Comparison of ENCODE assay signal across 1 cellular context in the genomic region with DNA sequence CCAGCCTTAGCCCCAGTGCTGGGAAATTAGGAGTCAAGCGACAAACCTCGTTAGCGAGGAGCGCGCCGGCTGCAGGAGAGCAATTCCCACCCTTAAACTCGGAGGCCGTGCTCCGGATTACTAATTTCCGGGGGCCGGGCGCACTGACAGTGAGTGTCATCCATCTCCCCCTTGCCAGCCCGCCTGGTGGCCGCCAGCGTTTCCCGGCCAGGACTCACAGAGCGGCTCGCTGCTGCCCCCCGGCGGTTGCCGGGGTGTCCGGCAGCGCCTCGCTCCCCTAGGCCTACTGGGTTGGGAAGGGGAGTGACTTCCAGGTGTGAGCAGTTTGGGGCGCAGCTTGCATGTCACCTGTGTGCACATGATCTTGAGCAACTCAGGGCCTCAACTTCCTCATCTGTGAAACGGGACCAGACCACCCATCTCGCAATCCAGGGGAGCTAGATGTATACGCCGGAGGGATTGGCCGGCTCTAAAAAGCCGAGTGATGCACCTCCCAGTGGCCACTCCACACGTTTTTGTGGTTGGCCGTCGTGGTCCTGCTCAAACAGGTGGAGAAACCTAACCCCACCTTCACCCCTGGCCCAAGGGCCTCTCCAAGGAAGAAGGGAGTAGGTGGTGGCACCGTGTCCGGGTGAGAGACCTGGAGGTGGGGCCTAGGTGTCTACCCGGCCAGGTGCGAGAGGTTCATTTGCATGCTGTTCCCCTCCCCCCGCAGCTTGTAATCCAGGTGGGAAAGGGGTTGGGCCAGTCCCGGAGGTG.
A peak's percentile ranks its signal among the peaks of the same experiment; 100 is the strongest.
TF ChIP-seq lines count a peak whose summit lies in the region.

No MANE protein-coding gene starts in this region.

TF ChIP-seq in HepG2, 621 proteins besides CTCF, POLR2A, EP300 and RAD21 (continued from another document and continues in another):
- TF ChIP-seq DMTF1 (CRISPR knock-in tag; IDR thresholded peaks at IDR 0.05) = no peak
- no peak for TF ChIP-seq U2AF2 (IDR thresholded peaks at IDR 0.05; ENCODE audit: low read depth, low read length)
- TF ChIP-seq KLF6 (CRISPR knock-in tag; IDR thresholded peaks at IDR 0.05) = no peak
- no peak for TF ChIP-seq ATRX (CRISPR knock-in tag; IDR thresholded peaks at IDR 0.05; ENCODE audit: borderline replicate concordance)
- no peak for TF ChIP-seq TCF12 (IDR thresholded peaks at IDR 0.05)
- 0 out of 2 replicates have a peak, but pooled peaks have one; percentile 41 for TF ChIP-seq TCF12 (CRISPR knock-in tag; IDR thresholded peaks at IDR 0.05)
- peak; percentile 91 for TF ChIP-seq HDAC1 (CRISPR knock-in tag; IDR thresholded peaks at IDR 0.05)
- no peak; the same call in 1 of the 2 replicates for TF ChIP-seq NCOA1 (CRISPR knock-in tag; IDR thresholded peaks at IDR 0.05)
- 0 out of 2 replicates have a peak, but pooled peaks have one; percentile 28 for TF ChIP-seq ZNF225 (CRISPR knock-in tag; IDR thresholded peaks at IDR 0.05)
- TF ChIP-seq RBFOX2 (IDR thresholded peaks at IDR 0.05; ENCODE audit: low read depth, low read length) = no peak
- peak; percentile 38; the same call in 1 of the 2 replicates for TF ChIP-seq BCL6 (CRISPR knock-in tag; IDR thresholded peaks at IDR 0.05)
- TF ChIP-seq ELF3 (CRISPR knock-in tag; IDR thresholded peaks at IDR 0.05) = peak; percentile 79
- peak; percentile 7 for TF ChIP-seq AGO1 (IDR thresholded peaks at IDR 0.05; ENCODE audit: low read depth, low read length, poor library complexity, severe bottlenecking)
- peak; percentile 65; the same call in 1 of the 2 replicates for TF ChIP-seq ZNF747 (CRISPR knock-in tag; IDR thresholded peaks at IDR 0.05; ENCODE audit: borderline replicate concordance)
- TF ChIP-seq ZNF264 (CRISPR knock-in tag; IDR thresholded peaks at IDR 0.05) = 0 out of 2 replicates have a peak, but pooled peaks have one; percentile 56
- TF ChIP-seq KAT8 (CRISPR knock-in tag; IDR thresholded peaks at IDR 0.05) = peak; percentile 46; the same call in 1 of the 2 replicates
- TF ChIP-seq TAF1 (CRISPR knock-in tag; IDR thresholded peaks at IDR 0.05) = no peak
- peak; percentile 17; the same call in 1 of the 2 replicates for TF ChIP-seq ZBTB38 (CRISPR knock-in tag; IDR thresholded peaks at IDR 0.05)
- TF ChIP-seq, protein P1, sequence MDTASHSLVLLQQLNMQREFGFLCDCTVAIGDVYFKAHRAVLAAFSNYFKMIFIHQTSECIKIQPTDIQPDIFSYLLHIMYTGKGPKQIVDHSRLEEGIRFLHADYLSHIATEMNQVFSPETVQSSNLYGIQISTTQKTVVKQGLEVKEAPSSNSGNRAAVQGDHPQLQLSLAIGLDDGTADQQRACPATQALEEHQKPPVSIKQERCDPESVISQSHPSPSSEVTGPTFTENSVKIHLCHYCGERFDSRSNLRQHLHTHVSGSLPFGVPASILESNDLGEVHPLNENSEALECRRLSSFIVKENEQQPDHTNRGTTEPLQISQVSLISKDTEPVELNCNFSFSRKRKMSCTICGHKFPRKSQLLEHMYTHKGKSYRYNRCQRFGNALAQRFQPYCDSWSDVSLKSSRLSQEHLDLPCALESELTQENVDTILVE (CRISPR knock-in tag; IDR thresholded peaks at IDR 0.05) = peak; percentile 62; the same call in 1 of the 2 replicates
- 0 out of 2 replicates have a peak, but pooled peaks have one; percentile 31 for TF ChIP-seq ZMAT3 (CRISPR knock-in tag; conservative IDR thresholded peaks at IDR 0.05)
- peak; percentile 63; the same call in 1 of the 2 replicates for TF ChIP-seq KMT2B (CRISPR knock-in tag; IDR thresholded peaks at IDR 0.05)
- TF ChIP-seq TRIM24 (CRISPR knock-in tag; IDR thresholded peaks at IDR 0.05) = no peak
- TF ChIP-seq ZNF660 (CRISPR knock-in tag; IDR thresholded peaks at IDR 0.05; ENCODE audit: borderline replicate concordance, low read depth) = no peak
- TF ChIP-seq PAF1 (CRISPR knock-in tag; IDR thresholded peaks at IDR 0.05) = no peak
- TF ChIP-seq ZNF567 (CRISPR knock-in tag; IDR thresholded peaks at IDR 0.05; ENCODE audit: borderline replicate concordance) = no peak
- TF ChIP-seq ZNF510 (CRISPR knock-in tag; IDR thresholded peaks at IDR 0.05; ENCODE audit: low read depth) = peak; percentile 69; the same call in 1 of the 2 replicates
- TF ChIP-seq POGZ (CRISPR knock-in tag; IDR thresholded peaks at IDR 0.05) = no peak
- TF ChIP-seq IKZF4 (CRISPR knock-in tag; IDR thresholded peaks at IDR 0.05; ENCODE audit: borderline replicate concordance, low read depth, not compliant biosample characterization) = no peak
- TF ChIP-seq, protein P2, sequence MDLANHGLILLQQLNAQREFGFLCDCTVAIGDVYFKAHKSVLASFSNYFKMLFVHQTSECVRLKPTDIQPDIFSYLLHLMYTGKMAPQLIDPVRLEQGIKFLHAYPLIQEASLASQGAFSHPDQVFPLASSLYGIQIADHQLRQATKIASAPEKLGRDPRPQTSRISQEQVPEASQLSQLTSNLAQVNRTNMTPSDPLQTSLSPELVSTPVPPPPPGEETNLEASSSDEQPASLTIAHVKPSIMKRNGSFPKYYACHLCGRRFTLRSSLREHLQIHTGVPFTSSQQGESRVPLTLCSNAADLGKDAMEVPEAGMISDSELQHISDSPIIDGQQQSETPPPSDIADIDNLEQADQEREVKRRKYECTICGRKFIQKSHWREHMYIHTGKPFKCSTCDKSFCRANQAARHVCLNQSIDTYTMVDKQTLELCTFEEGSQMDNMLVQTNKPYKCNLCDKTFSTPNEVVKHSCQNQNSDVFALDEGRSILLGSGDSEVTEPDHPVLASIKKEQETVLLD (CRISPR knock-in tag; IDR thresholded peaks at IDR 0.05; ENCODE audit: low read depth) = no peak
- peak; percentile 83; the same call in 1 of the 2 replicates for TF ChIP-seq ZNF430 (CRISPR knock-in tag; IDR thresholded peaks at IDR 0.05)
- TF ChIP-seq KLF13 (CRISPR knock-in tag; IDR thresholded peaks at IDR 0.05) = no peak
- TF ChIP-seq U2AF1 (optimal IDR thresholded peaks at IDR 0.05; ENCODE audit: low read depth, low read length) = no peak
- TF ChIP-seq CERS6 (CRISPR knock-in tag; IDR thresholded peaks at IDR 0.05) = peak; percentile 46; the same call in 1 of the 2 replicates
- peak; percentile 88 for TF ChIP-seq ZNF800 (CRISPR knock-in tag; IDR thresholded peaks at IDR 0.05)
- TF ChIP-seq HNRNPUL1 (IDR thresholded peaks at IDR 0.05; ENCODE audit: low read depth, low read length) = no peak
- TF ChIP-seq ZNF569 (CRISPR knock-in tag; IDR thresholded peaks at IDR 0.05; ENCODE audit: borderline replicate concordance) = no peak
- TF ChIP-seq, protein P3, sequence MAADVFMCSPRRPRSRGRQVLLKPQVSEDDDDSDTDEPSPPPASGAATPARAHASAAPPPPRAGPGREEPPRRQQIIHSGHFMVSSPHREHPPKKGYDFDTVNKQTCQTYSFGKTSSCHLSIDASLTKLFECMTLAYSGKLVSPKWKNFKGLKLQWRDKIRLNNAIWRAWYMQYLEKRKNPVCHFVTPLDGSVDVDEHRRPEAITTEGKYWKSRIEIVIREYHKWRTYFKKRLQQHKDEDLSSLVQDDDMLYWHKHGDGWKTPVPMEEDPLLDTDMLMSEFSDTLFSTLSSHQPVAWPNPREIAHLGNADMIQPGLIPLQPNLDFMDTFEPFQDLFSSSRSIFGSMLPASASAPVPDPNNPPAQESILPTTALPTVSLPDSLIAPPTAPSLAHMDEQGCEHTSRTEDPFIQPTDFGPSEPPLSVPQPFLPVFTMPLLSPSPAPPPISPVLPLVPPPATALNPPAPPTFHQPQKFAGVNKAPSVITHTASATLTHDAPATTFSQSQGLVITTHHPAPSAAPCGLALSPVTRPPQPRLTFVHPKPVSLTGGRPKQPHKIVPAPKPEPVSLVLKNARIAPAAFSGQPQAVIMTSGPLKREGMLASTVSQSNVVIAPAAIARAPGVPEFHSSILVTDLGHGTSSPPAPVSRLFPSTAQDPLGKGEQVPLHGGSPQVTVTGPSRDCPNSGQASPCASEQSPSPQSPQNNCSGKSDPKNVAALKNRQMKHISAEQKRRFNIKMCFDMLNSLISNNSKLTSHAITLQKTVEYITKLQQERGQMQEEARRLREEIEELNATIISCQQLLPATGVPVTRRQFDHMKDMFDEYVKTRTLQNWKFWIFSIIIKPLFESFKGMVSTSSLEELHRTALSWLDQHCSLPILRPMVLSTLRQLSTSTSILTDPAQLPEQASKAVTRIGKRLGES (CRISPR knock-in tag; IDR thresholded peaks at IDR 0.05; ENCODE audit: borderline replicate concordance) = no peak
- no peak for TF ChIP-seq CEBPB (IDR thresholded peaks at IDR 0.05; ENCODE audit: borderline replicate concordance, low read depth, low read length)
- no peak for TF ChIP-seq ELK4 (CRISPR knock-in tag; IDR thresholded peaks at IDR 0.05; ENCODE audit: borderline replicate concordance)
- peak; percentile 80 for TF ChIP-seq ZFP91 (CRISPR knock-in tag; IDR thresholded peaks at IDR 0.05; ENCODE audit: borderline replicate concordance)
- TF ChIP-seq, protein P4, sequence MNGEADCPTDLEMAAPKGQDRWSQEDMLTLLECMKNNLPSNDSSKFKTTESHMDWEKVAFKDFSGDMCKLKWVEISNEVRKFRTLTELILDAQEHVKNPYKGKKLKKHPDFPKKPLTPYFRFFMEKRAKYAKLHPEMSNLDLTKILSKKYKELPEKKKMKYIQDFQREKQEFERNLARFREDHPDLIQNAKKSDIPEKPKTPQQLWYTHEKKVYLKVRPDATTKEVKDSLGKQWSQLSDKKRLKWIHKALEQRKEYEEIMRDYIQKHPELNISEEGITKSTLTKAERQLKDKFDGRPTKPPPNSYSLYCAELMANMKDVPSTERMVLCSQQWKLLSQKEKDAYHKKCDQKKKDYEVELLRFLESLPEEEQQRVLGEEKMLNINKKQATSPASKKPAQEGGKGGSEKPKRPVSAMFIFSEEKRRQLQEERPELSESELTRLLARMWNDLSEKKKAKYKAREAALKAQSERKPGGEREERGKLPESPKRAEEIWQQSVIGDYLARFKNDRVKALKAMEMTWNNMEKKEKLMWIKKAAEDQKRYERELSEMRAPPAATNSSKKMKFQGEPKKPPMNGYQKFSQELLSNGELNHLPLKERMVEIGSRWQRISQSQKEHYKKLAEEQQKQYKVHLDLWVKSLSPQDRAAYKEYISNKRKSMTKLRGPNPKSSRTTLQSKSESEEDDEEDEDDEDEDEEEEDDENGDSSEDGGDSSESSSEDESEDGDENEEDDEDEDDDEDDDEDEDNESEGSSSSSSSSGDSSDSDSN (CRISPR knock-in tag; IDR thresholded peaks at IDR 0.05) = peak; percentile 67
